8 cellular contexts compared by ENCODE assay signal in genomic region chr6:149746147-149746946, GRCh38. TPM values are rescaled to one million over a fixed set of nuclear protein-coding genes. Genes with fewer than 3 reads are reported as not detected.
DNase-seq lines count a peak whose midpoint lies in the region; ATAC-seq, FAIRE-seq and TF ChIP-seq lines count a peak whose summit lies in the region.

TSS of gene NUP43 (minus strand) at chr6:149746529. CDS start at chr6:149746495, 34 bp downstream.

- peaks cover 8 to 37% (median 16%) of the 10 kb centered on the region in 11 experiments; a peak in 19 of 22 replicates for H4K20me1 ChIP-seq in BLaER1 treated with 17β-estradiol and CSF1 and Interleukin-3, amounts not matched to agents 10 nM and 100 nM

- peak within 1 kb of the TSS; percentile 73 to 97 (median 84) for H3K4me3 ChIP-seq in BLaER1 treated with 17β-estradiol and CSF1 and Interleukin-3, amounts not matched to agents 10 nM and 100 nM
- H3K4me3 ChIP-seq in right lobe of liver: peak within 1 kb of the TSS; percentile 56 to 79 (median 79)

- DNase-seq in GM19239 (ENCODE audit: insufficient read length, low spot score) (peak; percentile 66), NCI-H526 (lab: John Stamatoyannopoulos, UW) (peak; percentile 89 to 95), dermis blood vessel endothelial cell (peak; percentile 98), right lobe of liver (peak; percentile 88 to 93 (median 92))
- peak; percentile 94 for DNase-seq in activated CD4-positive, alpha-beta T cell treated with anti-CD3 and anti-CD28 coated beads, Interleukin-2, amount 50 U/mL, for 1 hour
- peak; percentile 88 to 91 for DNase-seq in stimulated activated CD4-positive, alpha-beta T cell treated with anti-CD3 and anti-CD28 coated beads, Interleukin-4, amount 100 ng/mL, for 4 hours

- ATAC-seq in HG03469 (IDR thresholded peaks at IDR 0.05; ENCODE audit: unreplicated experiment) (peak; percentile 50), right lobe of liver (peak; percentile 65 to 79 (median 68))

- H3K9me3 ChIP-seq in BLaER1 treated with 17β-estradiol and CSF1 and Interleukin-3, amounts not matched to agents 10 nM and 100 nM (replicated peaks in 1 of 11): no peaks in the 10 kb centered on the region
- H3K9me3 ChIP-seq in right lobe of liver: no peaks in the 10 kb centered on the region

- TF ChIP-seq POLR2A in right lobe of liver (IDR thresholded peaks at IDR 0.05): peak; percentile 57

- peak within 1 kb of the TSS; percentile 69 to 93 (median 81) for H3K4me2 ChIP-seq in BLaER1 treated with 17β-estradiol and CSF1 and Interleukin-3, amounts not matched to agents 10 nM and 100 nM

- H3K36me3 ChIP-seq in BLaER1 treated with 17β-estradiol and CSF1 and Interleukin-3, amounts not matched to agents 10 nM and 100 nM: peaks cover 27 to 35% (median 32%) of the 10 kb centered on the region in 11 experiments
- H3K36me3 ChIP-seq in right lobe of liver: peaks cover 0 to 24% (median 4%) of the 10 kb centered on the region in 4 donors

- peak within 1 kb of the TSS; percentile 77 to 93 (median 88) for H3K9ac ChIP-seq in BLaER1 treated with 17β-estradiol and CSF1 and Interleukin-3, amounts not matched to agents 10 nM and 100 nM

- peaks cover 24 to 44% (median 32%) of the 10 kb centered on the region in 10 experiments for H3K4me1 ChIP-seq in BLaER1 treated with 17β-estradiol and CSF1 and Interleukin-3, amounts not matched to agents 10 nM and 100 nM
- H3K4me1 ChIP-seq in right lobe of liver: peaks cover 0 to 21% (median 13%) of the 10 kb centered on the region in 4 donors

- H3K27me3 ChIP-seq in BLaER1 treated with 17β-estradiol and CSF1 and Interleukin-3, amounts not matched to agents 10 nM and 100 nM: no peaks in the 10 kb centered on the region
- no peaks in the 10 kb centered on the region for H3K27me3 ChIP-seq in right lobe of liver

- 4% methylated on average over 29 of the region's 41 CpGs for WGBS in right lobe of liver (ENCODE audit: insufficient coverage, low coverage, low lambda C conversion rate, missing lambda C conversion rate)

- peak; percentile 97 for FAIRE-seq in GM19239 (lab: Jason Lieb, UNC)

- TF ChIP-seq CTCF in right lobe of liver (IDR thresholded peaks at IDR 0.05): peak; percentile 31 to 75 (median 46)

- intact Hi-C loops in right lobe of liver (cut with DNase I): no loop called here

- H3K27ac ChIP-seq in BLaER1 treated with 17β-estradiol and CSF1 and Interleukin-3, amounts not matched to agents 10 nM and 100 nM: peak within 1 kb of the TSS; percentile 54 to 85 (median 76); a peak in 21 of 22 replicates
- peak within 1 kb of the TSS; percentile 29 to 80 (median 68) for H3K27ac ChIP-seq in right lobe of liver

RNA-seq across cellular contexts. Expression of gene NUP43, which starts in this region (rescaled TPM):
- total RNA-seq in dermis blood vessel endothelial cell (29.3 and 31.0 TPM in 2 replicates), right lobe of liver (10 to 100 TPM in 5 of 6 experiments, 1 to 10 TPM in 1; 8.8 to 15.9 (median 12.1) TPM)

Comparison
In these comparisons a context has a peak if more than half of its experiments do, and no peak if none do; other contexts are left out.
1. Peak in every context shown above with its lines: DNase-seq, ATAC-seq, H3K4me3 ChIP-seq and H3K27ac ChIP-seq.